ENCODE assay signal across 8 cellular contexts in genomic region chr5:1763548-1763911, GRCh38. TPM values are rescaled to one million over a fixed set of nuclear protein-coding genes. Genes with fewer than 3 reads are reported as not detected.
DNase-seq lines count a peak whose midpoint lies in the region; ATAC-seq, FAIRE-seq and TF ChIP-seq lines count a peak whose summit lies in the region.

No MANE protein-coding gene starts in this region.

- H3K27me3 ChIP-seq in pancreas, result no peaks in the 10 kb centered on the region

- no peak for FAIRE-seq in pancreas (lab: Jason Lieb, UNC)

- no peaks in the 10 kb centered on the region for H3K9me3 ChIP-seq in pancreas

- 18 to 23% methylated on average over 15 of the region's 15 CpGs for WGBS in pancreas, 2 donors

- intact Hi-C loops in pancreas (cut with DNase I), result no loop called here

- ATAC-seq in pancreas (peak; percentile 50 to 86 (median 81)), GM21360 (IDR thresholded peaks at IDR 0.05; ENCODE audit: unreplicated experiment) (no peak)

- peak; percentile 87 for TF ChIP-seq CTCF in LNCAP (IDR thresholded peaks at IDR 0.05)
- peak; percentile 94 for TF ChIP-seq CTCF in fibroblast of the aortic adventitia (IDR thresholded peaks at IDR 0.05; ENCODE audit: insufficient read depth, low read length)
- peak; percentile 16 to 47 (median 44) for TF ChIP-seq CTCF in pancreas (IDR thresholded peaks at IDR 0.05)

- H3K36me3 ChIP-seq in pancreas, result no peaks in the 10 kb centered on the region

- no peak overlapping the region for H3K27ac ChIP-seq in pancreas

- no peaks in the 10 kb centered on the region for H3K4me1 ChIP-seq in pancreas

- DNase-seq in NCI-H345 (lab: John Stamatoyannopoulos, UW) (peak; percentile 5), NCI-H345 treated with DMSO at 0.1 percent for 48 hours (lab: John Stamatoyannopoulos, UW; ENCODE audit: unreplicated experiment) (no peak), activated T-cell treated with anti-CD3 and anti-CD28 coated beads for 4 hours (peak; percentile 10), fibroblast of the aortic adventitia (ENCODE audit: low read depth) (peak; percentile 78), pancreas (peak in 4 of 6 donors; percentile 27 to 66 (median 58)), KG1 (lab: John Stamatoyannopoulos, UW) (no peak)

- H3K4me3 ChIP-seq in fibroblast of the aortic adventitia (ENCODE audit: low read depth, low read length) (no peak overlapping the region), pancreas (no peak overlapping the region)

RNA-seq across cellular contexts. Expression of gene MRPL36, which starts 36.1 kb away (rescaled TPM):
- total RNA-seq in fibroblast of the aortic adventitia (ENCODE audit: low replicate concordance) (3.8 and 47.9 TPM in 2 replicates), pancreas (10 to 100 TPM; 13.1 to 19.5 (median 15.3) TPM)
- 10 to 100 TPM; 21.9 to 48.0 TPM for polyA plus RNA-seq in pancreas

RNA-seq across cellular contexts. Expression of gene NDUFS6, which starts 37.7 kb away (rescaled TPM):
- 30.9 and 39.0 TPM in 2 replicates for total RNA-seq in fibroblast of the aortic adventitia (ENCODE audit: low replicate concordance)
- 10 to 100 TPM in 5 of 6 donors, 1 to 10 TPM in 1; 8.2 to 15.9 (median 13.4) TPM for total RNA-seq in pancreas
- 10 to 100 TPM; 24.9 to 41.9 TPM for polyA plus RNA-seq in pancreas

Comparison
In these comparisons a context has a peak if more than half of its experiments do, and no peak if none do; other contexts are left out.
1. DNase-seq: peak in NCI-H345 (single experiment), activated T-cell treated with anti-CD3 and anti-CD28 coated beads for 4 hours (single experiment), fibroblast of the aortic adventitia (single experiment) and pancreas (4 of 6); none in NCI-H345 treated with DMSO at 0.1 percent for 48 hours (single experiment) and KG1 (single experiment).
2. CTCF ChIP-seq: peak in every context shown above with its lines; median percentile 94 in fibroblast of the aortic adventitia; 87 in LNCAP; 44 in pancreas.